8 cellular contexts compared by ENCODE assay signal in genomic region chr5:1799110-1799601, GRCh38. TPM values are rescaled to one million over a fixed set of nuclear protein-coding genes. Genes with fewer than 3 reads are reported as not detected.
A peak's percentile ranks its signal among the peaks of the same experiment; 100 is the strongest.
DNase-seq lines count a peak whose midpoint lies in the region; ATAC-seq and TF ChIP-seq lines count a peak whose summit lies in the region.

No MANE protein-coding gene starts in this region.

- no peak for TF ChIP-seq CTCF in CD4-positive, alpha-beta T cell (IDR thresholded peaks at IDR 0.05)
- TF ChIP-seq CTCF in WERI-Rb-1 (IDR thresholded peaks at IDR 0.05; ENCODE audit: low read depth, low read length) (no peak), fibroblast of mammary gland (conservative IDR thresholded peaks at IDR 0.05; ENCODE audit: control insufficient read depth, insufficient read depth, low read depth, low read length) (no peak), neural cell (IDR thresholded peaks at IDR 0.05; ENCODE audit: poor library complexity, severe bottlenecking) (no peak)

- H3K4me1 Mint-ChIP-seq in CD4-positive, alpha-beta T cell (ENCODE audit: low read depth) = peaks cover 59% of the 10 kb centered on the region

- H3K27me3 Mint-ChIP-seq in CD4-positive, alpha-beta T cell = no peaks in the 10 kb centered on the region

- H3K4me3 ChIP-seq in WERI-Rb-1 (ENCODE audit: low read depth, low read length) = peak overlapping the region; percentile 73
- peak overlapping the region; percentile 84 for H3K4me3 ChIP-seq in fibroblast of mammary gland (ENCODE audit: control insufficient read depth, low read depth, low read length)
- H3K4me3 ChIP-seq in neural cell (ENCODE audit: low read length) = peak overlapping the region; percentile 100

- CTCF ChIA-PET in CD4-positive, alpha-beta T cell (lab: Charles Lee) = no interaction called here

- H3K36me3 ChIP-seq in WERI-Rb-1 (peaks cover 42% of the 10 kb centered on the region), neural cell (ENCODE audit: insufficient read depth, low read length) (no peaks in the 10 kb centered on the region)

- peaks cover 69% of the 10 kb centered on the region for H3K36me3 Mint-ChIP-seq in CD4-positive, alpha-beta T cell (ENCODE audit: low read depth)

- no peak for TF ChIP-seq EP300 in neural cell (conservative IDR thresholded peaks at IDR 0.05; ENCODE audit: poor library complexity, severe bottlenecking)

- H3K4me3 Mint-ChIP-seq in CD4-positive, alpha-beta T cell = peak overlapping the region; percentile 100

- peak in 3 of 10 experiments; percentile 15 to 23 (median 21) for DNase-seq in CD4-positive, alpha-beta T cell
- DNase-seq in WERI-Rb-1 = peak; percentile 29
- peak; percentile 43 for DNase-seq in fibroblast of mammary gland (ENCODE audit: low read depth)
- no peak for DNase-seq in SW 1271 (lab: John Stamatoyannopoulos, UW)
- DNase-seq in NK-92 (lab: John Stamatoyannopoulos, UW; ENCODE audit: unreplicated experiment) = no peak

- no peak for TF ChIP-seq RAD21 in neural cell (conservative IDR thresholded peaks at IDR 0.05)

- POLR2A ChIA-PET in CD4-positive, alpha-beta T cell (lab: Charles Lee) = interaction anchor here (0.6 to 0.7 kb wide), 2 partner anchors 455 to 693 kb away, joined by 3 read pairs; no protein-coding TSS in a partner anchor

- H3K9me3 ChIP-seq in CD4-positive, alpha-beta T cell (ENCODE audit: control insufficient read depth, low read length) = no peaks in the 10 kb centered on the region
- H3K9me3 ChIP-seq in WERI-Rb-1 (ENCODE audit: severe bottlenecking) (no peaks in the 10 kb centered on the region), neural cell (ENCODE audit: low read length) (no peaks in the 10 kb centered on the region)

- H4K20me1 ChIP-seq in neural cell (ENCODE audit: insufficient read depth) = no peaks in the 10 kb centered on the region

- no peaks in the 10 kb centered on the region for H3K9me2 ChIP-seq in neural cell (ENCODE audit: insufficient read depth, low read length)

- no peaks in the 10 kb centered on the region for H3K9me3 Mint-ChIP-seq in CD4-positive, alpha-beta T cell

- H3K27ac ChIP-seq in CD4-positive, alpha-beta T cell (ENCODE audit: low read depth, low read length) = peak overlapping the region; percentile 89
- peak overlapping the region; percentile 82 for H3K27ac ChIP-seq in WERI-Rb-1
- no peak overlapping the region for H3K27ac ChIP-seq in neural cell (ENCODE audit: low read length)

- H3K79me2 ChIP-seq in neural cell (replicated peaks; ENCODE audit: insufficient read depth, low read length) = peaks cover 22% of the 10 kb centered on the region

- peak overlapping the region; percentile 89 for H3K4me2 ChIP-seq in neural cell (ENCODE audit: low read length)

- no peaks in the 10 kb centered on the region for H3K27me3 ChIP-seq in CD4-positive, alpha-beta T cell (ENCODE audit: control insufficient read depth, insufficient read depth, low read length)
- H3K27me3 ChIP-seq in WERI-Rb-1 (ENCODE audit: insufficient read depth, low read depth, severe bottlenecking) = peaks cover 1% of the 10 kb centered on the region
- H3K27me3 ChIP-seq in neural cell (ENCODE audit: insufficient read depth, low read depth, low read length) = no peaks in the 10 kb centered on the region

- H3K9ac ChIP-seq in neural cell (ENCODE audit: low read length) = peak overlapping the region; percentile 74

- H3F3A ChIP-seq in neural cell (ENCODE audit: insufficient read depth, low read length, poor library complexity, severe bottlenecking) = peaks cover 5% of the 10 kb centered on the region

- H2AFZ ChIP-seq in neural cell (ENCODE audit: low read depth, low read length) = peak overlapping the region; percentile 14

- peak; percentile 28 for ATAC-seq in CD4-positive, alpha-beta T cell (ENCODE audit: poor library complexity)
- peak; percentile 11 for ATAC-seq in GM19372 (IDR thresholded peaks at IDR 0.05; ENCODE audit: low read depth, unreplicated experiment)
- ATAC-seq in HG03442 (IDR thresholded peaks at IDR 0.05; ENCODE audit: unreplicated experiment) = peak; percentile 27

- intact Hi-C loops in CD4-positive, alpha-beta T cell (cut with DNase I, micrococcal nuclease) = loop anchor here in 1 of 2 experiments (5.0 to 10.0 kb wide), 4 partner anchors 62 to 454 kb away; partner anchors contain the start of gene CLPTM1L

- H3K27ac Mint-ChIP-seq in CD4-positive, alpha-beta T cell = peak overlapping the region; percentile 99

TF ChIP-seq in neural cell, 6 proteins besides CTCF, POLR2A, EP300 and RAD21:
- TF ChIP-seq MXI1 (conservative IDR thresholded peaks at IDR 0.05; ENCODE audit: poor library complexity, severe bottlenecking) (no peak), TAF1 (IDR thresholded peaks at IDR 0.05; ENCODE audit: low read depth) (no peak), POLR2AphosphoS5 (IDR thresholded peaks at IDR 0.05) (no peak), EZH2 (IDR thresholded peaks at IDR 0.05; ENCODE audit: borderline replicate concordance, insufficient read depth, low read length, poor library complexity, severe bottlenecking) (no peak), SMC3 (conservative IDR thresholded peaks at IDR 0.05; ENCODE audit: poor library complexity) (no peak), REST (IDR thresholded peaks at IDR 0.05; ENCODE audit: borderline replicate concordance) (no peak)

RNA-seq across cellular contexts. Expression of gene MRPL36, which starts 0.5 kb away (rescaled TPM):
- 10 to 100 TPM; 14.3 to 18.2 TPM for total RNA-seq in CD4-positive, alpha-beta T cell
- 51.9 and 62.6 TPM in 2 replicates for polyA plus RNA-seq in neural cell
- polyA minus RNA-seq in neural cell = 23.9 and 31.5 TPM in 2 replicates

RNA-seq across cellular contexts. Expression of gene NDUFS6, which starts 2.1 kb away (rescaled TPM):
- total RNA-seq in CD4-positive, alpha-beta T cell = 10 to 100 TPM; 13.1 to 17.5 TPM
- polyA plus RNA-seq in neural cell = 72.0 and 73.5 TPM in 2 replicates
- 30.9 and 49.8 TPM in 2 replicates for polyA minus RNA-seq in neural cell

Comparison
In these comparisons a context has a peak if more than half of its experiments do, and no peak if none do; other contexts are left out.
1. DNase-seq: peak in WERI-Rb-1 (single experiment) and fibroblast of mammary gland (single experiment); none in SW 1271 (0 of 2) and NK-92 (single experiment).
2. Peak in every context shown above with its lines, with median percentiles within 50 percentile points of each other: ATAC-seq and H3K4me3 ChIP-seq.